Comparison of ENCODE assay signal across 16 cellular contexts in the genomic region with DNA sequence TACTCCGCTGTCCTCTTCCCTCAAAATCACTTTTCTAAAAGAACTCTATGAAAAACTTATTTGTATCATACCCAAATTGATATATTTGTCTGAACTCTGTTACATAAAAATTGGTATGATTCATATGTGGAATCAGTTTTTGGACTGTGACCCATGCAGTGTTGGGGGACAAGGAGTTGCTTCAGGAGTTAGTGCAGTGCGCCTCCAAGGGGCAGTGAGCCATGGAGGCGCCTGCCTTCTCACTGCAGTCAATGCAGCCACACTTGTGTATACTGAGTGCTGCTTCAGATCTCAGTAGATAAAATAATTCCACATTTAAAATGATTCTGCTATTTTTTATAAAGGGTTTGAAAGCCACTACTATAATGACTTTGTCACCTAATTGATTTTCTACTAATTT. TPM values are rescaled to one million over a fixed set of nuclear protein-coding genes. Genes with fewer than 3 reads are reported as not detected.
DNase-seq lines count a peak whose midpoint lies in the region; ATAC-seq and TF ChIP-seq lines count a peak whose summit lies in the region.
"Had no signal": no experiment of that assay in that cellular context is flagged by ENCODE, and none has a peak within 500 bp of the region (broad histone marks: within the 10 kb centered on the region; RNA-seq: fewer than 3 reads in every experiment).

No MANE protein-coding gene starts in this region.

- peak; percentile 79 for ATAC-seq in GM23338
- ATAC-seq in HG02588 (IDR thresholded peaks at IDR 0.05; ENCODE audit: unreplicated experiment): no peak
- ATAC-seq: left ventricle myocardium superior had no signal

- CTCF ChIA-PET in SK-N-SH (lab: Yijun Ruan, JAX): interaction anchor here (1.8 to 2.1 kb wide), 2 partner anchors 16 to 47 kb away, joined by 7 to 12 read pairs; no protein-coding TSS in a partner anchor

- no peaks in the 10 kb centered on the region for H3K9me3 Mint-ChIP-seq in GM23338
- H3K9me3 Mint-ChIP-seq: activated naive CD8-positive, alpha-beta T cell treated with anti-CD3 and anti-CD28 coated beads, Interleukin-2, amount 10 ng/mL, durations not matched to agents 7 days and 5 days; type B pancreatic cell had no signal

- no peaks in the 10 kb centered on the region for H3K36me3 ChIP-seq in GM23338 (ENCODE audit: insufficient read depth)
- H3K36me3 ChIP-seq in SK-N-SH (replicated peaks in 1 of 2; ENCODE audit: control insufficient read depth in 1 of 2, insufficient read depth in 2 of 2, low read length in 1 of 2): peaks cover 31 to 40% of the 10 kb centered on the region in 2 experiments

- H3K9me2 ChIP-seq in GM23338 (ENCODE audit: insufficient read depth) (no peaks in the 10 kb centered on the region), SK-N-SH (no peaks in the 10 kb centered on the region)

- intact Hi-C loops in posterior cingulate gyrus (cut with DNase I): no loop called here

- H3K36me3 Mint-ChIP-seq in GM23338 (ENCODE audit: low read depth): 0 out of 3 replicates have a peak, but pooled peaks cover 3% of the 10 kb centered on the region

- no peaks in the 10 kb centered on the region for H3K27me3 Mint-ChIP-seq in GM23338 (ENCODE audit: insufficient read depth, low read depth, poor library complexity)
- H3K27me3 Mint-ChIP-seq: type B pancreatic cell had no signal

- no peak for TF ChIP-seq EP300 in SK-N-SH (IDR thresholded peaks at IDR 0.05; ENCODE audit: borderline replicate concordance in 1 of 2, low read depth in 1 of 2, low read length in 1 of 2)

- no peaks in the 10 kb centered on the region for H3K27me3 ChIP-seq in GM23338 (ENCODE audit: insufficient read depth)
- H3K27me3 ChIP-seq in SK-N-SH (ENCODE audit: insufficient read depth): no peaks in the 10 kb centered on the region
- H3K27me3 ChIP-seq: right atrium auricular region had no signal

- H3K79me2 ChIP-seq in GM23338 (replicated peaks; ENCODE audit: insufficient read depth): no peaks in the 10 kb centered on the region
- no peaks in the 10 kb centered on the region for H3K79me2 ChIP-seq in SK-N-SH (ENCODE audit: insufficient read depth)

- H3K4me3 ChIP-seq in GM23338: no peak overlapping the region
- no peak overlapping the region for H3K4me3 ChIP-seq in SK-N-SH (ENCODE audit: low read depth in 2 of 2, low read length in 1 of 2)
- no peak overlapping the region for H3K4me3 ChIP-seq in fibroblast of the aortic adventitia (ENCODE audit: low read depth, low read length)
- H3K4me3 ChIP-seq: right atrium auricular region had no signal

- no peak overlapping the region for H2AFZ ChIP-seq in GM23338
- no peak overlapping the region for H2AFZ ChIP-seq in SK-N-SH (ENCODE audit: low read depth)

- WGBS in SK-N-SH (ENCODE audit: low lambda C conversion rate): 37% methylated on average over 3 of the region's 3 CpGs

- TF ChIP-seq CTCF in C4-2B (conservative IDR thresholded peaks at IDR 0.05) (peak; percentile 10; the same call in 1 of the 2 replicates), GM23338 (conservative IDR thresholded peaks at IDR 0.05; ENCODE audit: low read depth in 2 of 2) (peak; percentile 29 to 63; a peak in 3 of 4 replicates), SK-N-SH (IDR thresholded peaks at IDR 0.05) (peak; percentile 41), fibroblast of the aortic adventitia (IDR thresholded peaks at IDR 0.05; ENCODE audit: insufficient read depth, low read length) (peak; percentile 13)

- no peaks in the 10 kb centered on the region for H3K4me1 ChIP-seq in GM23338 (ENCODE audit: insufficient read depth)
- peaks cover 0 to 5% of the 10 kb centered on the region in 2 experiments; a peak in 2 of 4 replicates for H3K4me1 ChIP-seq in SK-N-SH (ENCODE audit: control insufficient read depth in 1 of 2, insufficient read depth in 2 of 2, low read depth in 1 of 2, low read length in 1 of 2)
- H3K4me1 ChIP-seq: right atrium auricular region had no signal

- H3K9ac ChIP-seq in SK-N-SH: no peak overlapping the region

- H3K27ac ChIP-seq in C4-2B (no peak overlapping the region), GM23338 (ENCODE audit: low read depth) (no peak overlapping the region), SK-N-SH (ENCODE audit: low read depth in 2 of 2, low read length in 1 of 2) (no peak overlapping the region)
- H3K27ac ChIP-seq: right atrium auricular region had no signal

- H3K4me2 ChIP-seq in GM23338: no peak overlapping the region
- no peak overlapping the region for H3K4me2 ChIP-seq in SK-N-SH

- H4K20me1 ChIP-seq in GM23338 (replicated peaks; ENCODE audit: insufficient read depth): no peaks in the 10 kb centered on the region
- H4K20me1 ChIP-seq in SK-N-SH (ENCODE audit: insufficient read depth): no peaks in the 10 kb centered on the region

- H3K9me3 ChIP-seq in SK-N-SH: no peaks in the 10 kb centered on the region
- H3K9me3 ChIP-seq: right atrium auricular region had no signal

- H3K4me3 Mint-ChIP-seq in GM23338: no peak overlapping the region
- H3K4me3 Mint-ChIP-seq: activated naive CD8-positive, alpha-beta T cell treated with anti-CD3 and anti-CD28 coated beads, Interleukin-2, amount 10 ng/mL, durations not matched to agents 7 days and 5 days; type B pancreatic cell had no signal

- H3K27ac Mint-ChIP-seq in GM23338: no peak overlapping the region
- H3K27ac Mint-ChIP-seq: activated naive CD8-positive, alpha-beta T cell treated with anti-CD3 and anti-CD28 coated beads, Interleukin-2, amount 10 ng/mL, durations not matched to agents 7 days and 5 days; type B pancreatic cell had no signal

- H3K4me1 Mint-ChIP-seq in GM23338: no peaks in the 10 kb centered on the region

- POLR2A ChIA-PET in SK-N-SH (lab: Yijun Ruan, JAX): no interaction called here

- no peak for DNase-seq in GM23338 (ENCODE audit: low spot score)
- DNase-seq in SK-N-SH: no peak
- no peak for DNase-seq in fibroblast of the aortic adventitia (ENCODE audit: low read depth)
- DNase-seq in kidney tubule cell (ENCODE audit: low spot score): no peak
- no peak for DNase-seq in posterior cingulate gyrus
- DNase-seq in NCI-H1092 treated with DMSO at 0.1 percent for 48 hours (lab: John Stamatoyannopoulos, UW): no peak
- DNase-seq: activated CD4-positive, CD25-positive, alpha-beta regulatory T cell treated with anti-CD3 and anti-CD28 coated beads, Interleukin-2, amount 50 U/mL, for 72 hours; activated naive CD8-positive, alpha-beta T cell treated with anti-CD3 and anti-CD28 coated beads, Interleukin-2, amount 10 ng/mL, durations not matched to agents 7 days and 5 days; AML-193; head of caudate nucleus; left ventricle myocardium superior; stimulated activated CD4-positive, alpha-beta T cell treated with anti-CD3 and anti-CD28 coated beads, Interleukin-2, amount 100 ng/mL, for 48 hours had no signal

- TF ChIP-seq RAD21 in SK-N-SH (IDR thresholded peaks at IDR 0.05; ENCODE audit: low read length): peak; percentile 55

- H3F3A ChIP-seq in GM23338 (replicated peaks; ENCODE audit: low read depth) (no peaks in the 10 kb centered on the region), SK-N-SH (replicated peaks; ENCODE audit: insufficient read depth) (peaks cover 29% of the 10 kb centered on the region)

TF ChIP-seq in GM23338, 12 proteins besides CTCF, POLR2A, EP300 and RAD21:
- TF ChIP-seq, protein P1, sequence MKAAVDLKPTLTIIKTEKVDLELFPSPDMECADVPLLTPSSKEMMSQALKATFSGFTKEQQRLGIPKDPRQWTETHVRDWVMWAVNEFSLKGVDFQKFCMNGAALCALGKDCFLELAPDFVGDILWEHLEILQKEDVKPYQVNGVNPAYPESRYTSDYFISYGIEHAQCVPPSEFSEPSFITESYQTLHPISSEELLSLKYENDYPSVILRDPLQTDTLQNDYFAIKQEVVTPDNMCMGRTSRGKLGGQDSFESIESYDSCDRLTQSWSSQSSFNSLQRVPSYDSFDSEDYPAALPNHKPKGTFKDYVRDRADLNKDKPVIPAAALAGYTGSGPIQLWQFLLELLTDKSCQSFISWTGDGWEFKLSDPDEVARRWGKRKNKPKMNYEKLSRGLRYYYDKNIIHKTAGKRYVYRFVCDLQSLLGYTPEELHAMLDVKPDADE (IDR thresholded peaks at IDR 0.05): no peak

TF ChIP-seq in SK-N-SH, 30 proteins besides CTCF, POLR2A, EP300 and RAD21:
- TF ChIP-seq SMC3 (IDR thresholded peaks at IDR 0.05; ENCODE audit: low read depth, low read length) (peak; percentile 18; the same call in 1 of the 2 replicates), NRF1 (IDR thresholded peaks at IDR 0.05; ENCODE audit: low read depth, low read length) (no peak)

RNA-seq across cellular contexts. Expression of a gene that starts 32.5 kb away (rescaled TPM):
- 5.9 and 10.1 TPM in 2 replicates for total RNA-seq in GM23338 (2014; rRNA removed; shearing (Covaris generic))
- polyA plus RNA-seq in GM23338 (2016; fragmentation: Nextera tagmentation; extraction: Ambion mirVana) (3.9 and 4.1 TPM in 2 replicates), SK-N-SH (2012; rRNA removed) (2.4 and 2.8 TPM in 2 replicates)
- 1.9 and 2.0 TPM in 2 replicates for polyA plus RNA-seq in SK-N-SH (2012; cell fraction: cytosol; rRNA removed)
- polyA plus RNA-seq in SK-N-SH (2012; cell fraction: nucleus; rRNA removed): 13.8 and 15.7 TPM in 2 replicates
- 5.2 and 7.8 TPM in 2 replicates for total RNA-seq in fibroblast of the aortic adventitia (ENCODE audit: low replicate concordance)

RNA-seq across cellular contexts. Expression of a gene that starts 32.8 kb away (rescaled TPM):
- 0.85 and 1.0 TPM in 2 replicates for total RNA-seq in GM23338 (2014; rRNA removed; shearing (Covaris generic))
- polyA plus RNA-seq in GM23338 (2016; fragmentation: Nextera tagmentation; extraction: Ambion mirVana) (2.7 and 3.7 TPM in 2 replicates), SK-N-SH (2012; rRNA removed) (1.6 and 1.7 TPM in 2 replicates)
- 1.6 and 1.9 TPM in 2 replicates for polyA plus RNA-seq in SK-N-SH (2012; cell fraction: cytosol; rRNA removed)
- 3.7 and 5.1 TPM in 2 replicates for polyA plus RNA-seq in SK-N-SH (2012; cell fraction: nucleus; rRNA removed)
- total RNA-seq in fibroblast of the aortic adventitia (ENCODE audit: low replicate concordance): 0.41 and 0.99 TPM in 2 replicates

RNA-seq across cellular contexts. Expression of a gene that starts 47.4 kb away (rescaled TPM):
- total RNA-seq in GM23338 (2014; rRNA removed; shearing (Covaris generic)): 24.7 and 36.2 TPM in 2 replicates
- 19.6 and 20.7 TPM in 2 replicates for polyA plus RNA-seq in GM23338 (2016; fragmentation: Nextera tagmentation; extraction: Ambion mirVana)
- polyA plus RNA-seq in SK-N-SH (2012; rRNA removed): 17.1 and 24.2 TPM in 2 replicates
- polyA plus RNA-seq in SK-N-SH (2012; cell fraction: cytosol; rRNA removed): 18.0 and 21.9 TPM in 2 replicates
- polyA plus RNA-seq in SK-N-SH (2012; cell fraction: nucleus; rRNA removed): 39.0 and 52.3 TPM in 2 replicates
- total RNA-seq in fibroblast of the aortic adventitia (ENCODE audit: low replicate concordance): 26.1 and 70.3 TPM in 2 replicates
